ENCODE assay signal across 8 cellular contexts in genomic region chr19:52269338-52270261, GRCh38. TPM values are rescaled to one million over a fixed set of nuclear protein-coding genes. Genes with fewer than 3 reads are reported as not detected.
DNase-seq lines count a peak whose midpoint lies in the region; ATAC-seq and TF ChIP-seq lines count a peak whose summit lies in the region.

Gene ZNF766, plus strand, starts transcription at chr19:52269587. Its CDS starts 27 bp downstream, at chr19:52269614.

- CTCF ChIA-PET in activated CD4-positive, alpha-beta T cell treated with anti-CD3 and anti-CD28 coated beads, Interleukin-2, amount 10 ng/mL, durations not matched to agents 7 days and 5 days (lab: Charles Lee): no interaction called here

- no peaks in the 10 kb centered on the region for H3K9me3 ChIP-seq in BE2C

- no peaks in the 10 kb centered on the region; the same call in 1 of the 2 replicates for H3K4me1 ChIP-seq in BE2C

- peaks cover 46% of the 10 kb centered on the region for H3K36me3 Mint-ChIP-seq in activated CD4-positive, alpha-beta T cell treated with anti-CD3 and anti-CD28 coated beads, Interleukin-2, amount 10 ng/mL, durations not matched to agents 7 days and 5 days (ENCODE audit: low read depth)

- no peak for TF ChIP-seq CTCF in BE2C (IDR thresholded peaks at IDR 0.05; ENCODE audit: low read depth, low read length)

- peak; percentile 97 for DNase-seq in BE2C
- peak; percentile 98 for DNase-seq in NCI-H69 (lab: John Stamatoyannopoulos, UW)
- peak; percentile 97 for DNase-seq in activated CD4-positive, alpha-beta T cell treated with anti-CD3 and anti-CD28 coated beads, Interleukin-2, amount 10 ng/mL, durations not matched to agents 7 days and 5 days
- DNase-seq in cortex of kidney (lab: John Stamatoyannopoulos, UW): peak; percentile 40
- DNase-seq in left kidney (ENCODE audit: low read depth, low spot score): peak; percentile 98
- DNase-seq in stimulated activated CD4-positive, alpha-beta T cell treated with anti-CD3 and anti-CD28 coated beads, Interleukin-2, amount 100 ng/mL, for 24 hours: peak; percentile 99

- H3K27me3 ChIP-seq in BE2C: no peaks in the 10 kb centered on the region

- peaks cover 22% of the 10 kb centered on the region for H3K4me1 Mint-ChIP-seq in activated CD4-positive, alpha-beta T cell treated with anti-CD3 and anti-CD28 coated beads, Interleukin-2, amount 10 ng/mL, durations not matched to agents 7 days and 5 days

- ATAC-seq in GM19328 (IDR thresholded peaks at IDR 0.05; ENCODE audit: unreplicated experiment) (peak; percentile 85), HG03520 (IDR thresholded peaks at IDR 0.05; ENCODE audit: unreplicated experiment) (peak; percentile 93)

- H3K27ac Mint-ChIP-seq in activated CD4-positive, alpha-beta T cell treated with anti-CD3 and anti-CD28 coated beads, Interleukin-2, amount 10 ng/mL, durations not matched to agents 7 days and 5 days: peak within 1 kb of the TSS; percentile 98

- H3K36me3 ChIP-seq in BE2C: peaks cover 9% of the 10 kb centered on the region; the same call in 1 of the 2 replicates

- H3K4me3 Mint-ChIP-seq in activated CD4-positive, alpha-beta T cell treated with anti-CD3 and anti-CD28 coated beads, Interleukin-2, amount 10 ng/mL, durations not matched to agents 7 days and 5 days: peak within 1 kb of the TSS; percentile 100

- POLR2A ChIA-PET in activated CD4-positive, alpha-beta T cell treated with anti-CD3 and anti-CD28 coated beads, Interleukin-2, amount 10 ng/mL, durations not matched to agents 7 days and 5 days (lab: Charles Lee): no interaction called here

- H3K4me3 ChIP-seq in BE2C (ENCODE audit: low read depth, low read length): peak within 1 kb of the TSS; percentile 96

- peaks cover 39% of the 10 kb centered on the region for H3K9me3 Mint-ChIP-seq in activated CD4-positive, alpha-beta T cell treated with anti-CD3 and anti-CD28 coated beads, Interleukin-2, amount 10 ng/mL, durations not matched to agents 7 days and 5 days

- H3K27me3 Mint-ChIP-seq in activated CD4-positive, alpha-beta T cell treated with anti-CD3 and anti-CD28 coated beads, Interleukin-2, amount 10 ng/mL, durations not matched to agents 7 days and 5 days: no peaks in the 10 kb centered on the region

RNA-seq across cellular contexts. Expression of gene ZNF766, which starts in this region (rescaled TPM):
- 2.5 TPM for polyA plus RNA-seq in BE2C (2012; ENCODE audit: insufficient read depth, insufficient read length, low read depth)
- total RNA-seq in activated CD4-positive, alpha-beta T cell treated with anti-CD3 and anti-CD28 coated beads, Interleukin-2, amount 10 ng/mL, durations not matched to agents 7 days and 5 days: 10 to 100 TPM; 23.3 to 24.0 TPM

Comparison
In these comparisons a context has a peak if more than half of its experiments do, and no peak if none do; other contexts are left out.
1. Peak in every context shown above with its lines: DNase-seq, ATAC-seq and H3K4me3 ChIP-seq.
2. DNase-seq: peak in every context shown above with its lines; median percentile 99 in stimulated activated CD4-positive, alpha-beta T cell treated with anti-CD3 and anti-CD28 coated beads, Interleukin-2, amount 100 ng/mL, for 24 hours; 98 in NCI-H69; 98 in left kidney; 97 in BE2C; 97 in activated CD4-positive, alpha-beta T cell treated with anti-CD3 and anti-CD28 coated beads, Interleukin-2, amount 10 ng/mL, durations not matched to agents 7 days and 5 days; 40 in cortex of kidney.